ENCODE assay signal across 12 cellular contexts in the genomic region with DNA sequence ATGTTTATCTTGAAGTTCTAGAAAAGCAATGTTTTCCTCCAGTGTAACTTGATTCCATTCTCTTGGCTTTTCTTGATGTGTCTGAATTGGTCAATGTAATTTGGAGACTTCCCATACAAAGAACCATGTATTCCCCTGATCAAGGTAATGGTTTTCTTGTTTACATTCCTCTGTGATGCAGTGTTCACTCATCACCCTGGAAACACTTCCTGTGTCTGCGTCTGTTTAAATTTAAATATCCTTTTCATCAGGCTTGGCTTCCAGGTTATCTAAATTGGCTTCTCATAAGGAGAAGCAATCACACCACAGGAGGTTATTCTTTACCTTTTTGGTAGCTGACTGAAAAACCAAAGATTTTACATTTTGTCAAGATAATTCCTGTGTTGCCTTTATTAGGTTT.
DNase-seq lines count a peak whose midpoint lies in the region; TF ChIP-seq lines count a peak whose summit lies in the region.
"Had no signal": no experiment of that assay in that cellular context is flagged by ENCODE, and none has a peak within 500 bp of the region (broad histone marks: within the 10 kb centered on the region; RNA-seq: fewer than 3 reads in every experiment).

No MANE protein-coding gene starts in this region.

- DNase-seq in AG04450 (ENCODE audit: low read depth, low spot score) (peak; percentile 39), HFF-Myc (ENCODE audit: extremely low read depth, low read depth) (peak; percentile 68), RWPE1 (ENCODE audit: low spot score) (peak; percentile 78), glomerular visceral epithelial cell (ENCODE audit: extremely low spot score) (peak; percentile 66), chondrocyte (ENCODE audit: low spot score) (no peak)
- no peak for DNase-seq in activated effector memory CD4-positive, alpha-beta T cell treated with anti-CD3 and anti-CD28 coated beads, Interleukin-2, amount 50 U/mL, for 16 hours
- no peak for DNase-seq in activated CD4-positive, alpha-beta T cell treated with anti-CD3 and anti-CD28 coated beads, Interleukin-2, amount 10 ng/mL, durations not matched to agents 24 days and 14 days
- DNase-seq in stimulated activated CD4-positive, alpha-beta T cell treated with anti-CD3 and anti-CD28 coated beads, Interleukin-2, amount 100 ng/mL, for 24 hours, result no peak
- DNase-seq: activated CD4-positive, alpha-beta T cell treated with anti-CD3 and anti-CD28 coated beads, Interleukin-2, amount 50 U/mL, for 4 hours; cortex of kidney; DMS 273 treated with DMSO at 0.1 percent for 48 hours; tibial artery had no signal

- POLR2A ChIA-PET in AG04450 (lab: Yijun Ruan, JAX), result no interaction called here
- POLR2A ChIA-PET in RWPE1 (lab: Yijun Ruan, JAX; ENCODE audit: low non-redundant PET), result no interaction called here

- intact Hi-C loops in activated CD4-positive, alpha-beta T cell treated with anti-CD3 and anti-CD28 coated beads, Interleukin-2, amount 10 ng/mL, durations not matched to agents 24 days and 14 days (cut with micrococcal nuclease), result no loop called here

- peaks cover 4% of the 10 kb centered on the region for H3K27me3 Mint-ChIP-seq in activated CD4-positive, alpha-beta T cell treated with anti-CD3 and anti-CD28 coated beads, Interleukin-2, amount 10 ng/mL, durations not matched to agents 24 days and 14 days
- no peaks in the 10 kb centered on the region for H3K27me3 Mint-ChIP-seq in chondrocyte (ENCODE audit: low read depth)

- no peaks in the 10 kb centered on the region for H3K9me3 Mint-ChIP-seq in activated CD4-positive, alpha-beta T cell treated with anti-CD3 and anti-CD28 coated beads, Interleukin-2, amount 10 ng/mL, durations not matched to agents 24 days and 14 days
- H3K9me3 Mint-ChIP-seq in chondrocyte (ENCODE audit: low read depth), result peaks cover 4% of the 10 kb centered on the region

- H3K27ac ChIP-seq in AG04450 (ENCODE audit: low read depth, low read length), result no peak overlapping the region
- no peak overlapping the region for H3K27ac ChIP-seq in RWPE1
- H3K27ac ChIP-seq: tibial artery had no signal

- H3K36me3 Mint-ChIP-seq in activated CD4-positive, alpha-beta T cell treated with anti-CD3 and anti-CD28 coated beads, Interleukin-2, amount 10 ng/mL, durations not matched to agents 24 days and 14 days (ENCODE audit: low read depth), result no peaks in the 10 kb centered on the region
- H3K36me3 Mint-ChIP-seq in chondrocyte (ENCODE audit: low read depth), result no peaks in the 10 kb centered on the region

- H3K27ac Mint-ChIP-seq in activated CD4-positive, alpha-beta T cell treated with anti-CD3 and anti-CD28 coated beads, Interleukin-2, amount 10 ng/mL, durations not matched to agents 24 days and 14 days, result no peak overlapping the region
- no peak overlapping the region for H3K27ac Mint-ChIP-seq in chondrocyte (ENCODE audit: unreplicated experiment)

- H3K4me3 ChIP-seq in AG04450 (ENCODE audit: low read depth, low read length) (no peak overlapping the region), HFF-Myc (replicated peaks; ENCODE audit: low read depth, low read length) (no peak overlapping the region)
- H3K4me3 ChIP-seq: tibial artery had no signal

- TF ChIP-seq CTCF in AG04450 (IDR thresholded peaks at IDR 0.05; ENCODE audit: low read depth, low read length), result no peak
- no peak for TF ChIP-seq CTCF in HFF-Myc (IDR thresholded peaks at IDR 0.05; ENCODE audit: low read depth, low read length, missing control alignments)
- no peak for TF ChIP-seq CTCF in RWPE1 (conservative IDR thresholded peaks at IDR 0.05; ENCODE audit: low read depth)
- no peak for TF ChIP-seq CTCF in chondrocyte (IDR thresholded peaks at IDR 0.05)

- H3K27me3 ChIP-seq in AG04450 (ENCODE audit: control insufficient read depth, insufficient read depth, low read length), result no peaks in the 10 kb centered on the region
- H3K27me3 ChIP-seq: tibial artery had no signal

- peaks cover 4% of the 10 kb centered on the region for H3K4me1 Mint-ChIP-seq in activated CD4-positive, alpha-beta T cell treated with anti-CD3 and anti-CD28 coated beads, Interleukin-2, amount 10 ng/mL, durations not matched to agents 24 days and 14 days
- peaks cover 13% of the 10 kb centered on the region for H3K4me1 Mint-ChIP-seq in chondrocyte (ENCODE audit: low read depth)

- no peak overlapping the region for H3K4me3 Mint-ChIP-seq in activated CD4-positive, alpha-beta T cell treated with anti-CD3 and anti-CD28 coated beads, Interleukin-2, amount 10 ng/mL, durations not matched to agents 24 days and 14 days
- H3K4me3 Mint-ChIP-seq in chondrocyte (ENCODE audit: unreplicated experiment), result no peak overlapping the region

- CTCF ChIA-PET in AG04450 (lab: Charles Lee) (no interaction called here), RWPE1 (lab: Yijun Ruan, JAX) (no interaction called here)

- no peaks in the 10 kb centered on the region for H3K9me3 ChIP-seq in AG04450 (ENCODE audit: control insufficient read depth, insufficient read depth, low read length)
- H3K9me3 ChIP-seq: tibial artery had no signal

Comparison
In these comparisons a context has a peak if more than half of its experiments do, and no peak if none do; other contexts are left out.
1. DNase-seq: peak in AG04450 (single experiment), HFF-Myc (single experiment), RWPE1 (single experiment) and glomerular visceral epithelial cell (single experiment); none in activated effector memory CD4-positive, alpha-beta T cell treated with anti-CD3 and anti-CD28 coated beads, Interleukin-2, amount 50 U/mL, for 16 hours (single experiment), activated CD4-positive, alpha-beta T cell treated with anti-CD3 and anti-CD28 coated beads, Interleukin-2, amount 10 ng/mL, durations not matched to agents 24 days and 14 days (single experiment), chondrocyte (single experiment) and stimulated activated CD4-positive, alpha-beta T cell treated with anti-CD3 and anti-CD28 coated beads, Interleukin-2, amount 100 ng/mL, for 24 hours (0 of 2).